In the genomic region with DNA sequence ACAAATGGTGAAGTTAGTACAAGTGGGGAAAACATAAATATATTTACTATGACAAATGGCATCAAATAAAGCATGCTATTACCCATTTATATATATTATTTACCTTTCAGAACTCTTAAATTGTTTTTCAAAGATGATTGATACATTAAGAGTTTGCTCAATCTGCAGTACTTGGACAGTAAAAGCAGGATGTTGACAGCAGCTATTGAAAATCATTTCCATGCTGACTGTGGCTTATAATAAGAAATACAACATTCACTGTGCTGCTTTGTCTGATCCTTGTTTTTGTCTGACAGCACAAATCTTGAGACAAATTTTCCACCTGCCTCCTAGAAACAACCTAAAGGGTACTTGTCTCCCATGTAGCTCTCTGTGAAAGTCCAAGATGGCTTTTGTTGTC, we compare ENCODE assay signal across 3 cellular contexts.
"Had no signal": no experiment of that assay in that cellular context is flagged by ENCODE, and none has a peak within 500 bp of the region (broad histone marks: within the 10 kb centered on the region; RNA-seq: fewer than 3 reads in every experiment).

No MANE protein-coding gene starts in this region.

- DNase-seq: GDM1, GF-D8 had no signal

- ATAC-seq: GM12878 had no signal

- H3K4me3 ChIP-seq: GM12878 had no signal
